In the genomic region with DNA sequence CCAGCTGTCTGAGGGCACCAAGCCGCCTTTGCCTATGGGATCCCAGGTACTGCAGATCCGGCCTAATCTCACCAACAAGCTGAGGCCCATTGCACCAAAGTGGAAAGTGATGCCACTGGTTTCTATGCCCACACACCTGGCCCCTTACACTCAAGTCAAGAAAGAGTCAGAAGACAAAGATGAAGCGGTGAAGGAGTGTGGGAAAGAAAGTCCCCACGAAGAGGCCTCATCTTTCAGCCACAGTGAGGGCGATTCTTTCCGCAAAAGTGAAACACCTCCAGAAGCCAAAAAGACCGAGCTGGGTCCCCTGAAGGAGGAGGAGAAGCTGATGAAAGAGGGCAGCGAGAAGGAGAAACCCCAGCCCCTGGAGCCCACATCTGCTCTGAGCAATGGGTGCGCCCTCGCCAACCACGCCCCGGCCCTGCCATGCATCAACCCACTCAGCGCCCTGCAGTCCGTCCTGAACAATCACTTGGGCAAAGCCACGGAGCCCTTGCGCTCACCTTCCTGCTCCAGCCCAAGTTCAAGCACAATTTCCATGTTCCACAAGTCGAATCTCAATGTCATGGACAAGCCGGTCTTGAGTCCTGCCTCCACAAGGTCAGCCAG, we compare ENCODE assay signal across 20 cellular contexts.
DNase-seq lines count a peak whose midpoint lies in the region; ATAC-seq, FAIRE-seq and TF ChIP-seq lines count a peak whose summit lies in the region.
"Had no signal": no experiment of that assay in that cellular context is flagged by ENCODE, and none has a peak within 500 bp of the region (broad histone marks: within the 10 kb centered on the region; RNA-seq: fewer than 3 reads in every experiment).

No MANE protein-coding gene starts in this region.

- no peak overlapping the region for H3K9ac ChIP-seq in H1 (replicated peaks in 1 of 4; ENCODE audit: extremely low read depth in 1 of 4, low read depth in 3 of 4, low read length in 3 of 4)
- H3K9ac ChIP-seq: BLaER1 had no signal

- no peak for TF ChIP-seq EP300 in H1 (IDR thresholded peaks at IDR 0.05; ENCODE audit: borderline replicate concordance in 1 of 2, low read depth in 2 of 2, low read length in 2 of 2)

- H4K20me1 ChIP-seq in H1 (replicated peaks in 1 of 2; ENCODE audit: control insufficient read depth in 1 of 2, insufficient read depth in 2 of 2, low read length in 2 of 2): no peaks in the 10 kb centered on the region
- H4K20me1 ChIP-seq: BLaER1 had no signal

- TF ChIP-seq POLR2A in H1 (IDR thresholded peaks at IDR 0.05; ENCODE audit: control extremely low read depth in 1 of 2, low read depth in 2 of 2, low read length in 2 of 2): no peak

- no peak overlapping the region for H2BK120ac ChIP-seq in H1 (replicated peaks; ENCODE audit: low read depth, low read length)

- no peaks in the 10 kb centered on the region for H3K27me3 Mint-ChIP-seq in activated CD4-positive, alpha-beta T cell treated with anti-CD3 and anti-CD28 coated beads, Interleukin-2, amount 10 ng/mL, durations not matched to agents 24 days and 14 days
- peaks cover 2% of the 10 kb centered on the region for H3K27me3 Mint-ChIP-seq in activated naive CD8-positive, alpha-beta T cell treated with anti-CD3 and anti-CD28 coated beads, Interleukin-2, amount 50 U/mL, for 24 hours
- H3K27me3 Mint-ChIP-seq in activated naive CD8-positive, alpha-beta T cell treated with anti-CD3 and anti-CD28 coated beads for 36 hours: no peaks in the 10 kb centered on the region
- no peaks in the 10 kb centered on the region for H3K27me3 Mint-ChIP-seq in chondrocyte (ENCODE audit: low read depth)

- H4K91ac ChIP-seq in H1 (replicated peaks; ENCODE audit: insufficient read length, low read length): no peak overlapping the region

- intact Hi-C loops in activated CD4-positive, alpha-beta T cell treated with anti-CD3 and anti-CD28 coated beads, Interleukin-2, amount 10 ng/mL, durations not matched to agents 24 days and 14 days (cut with micrococcal nuclease): no loop called here

- no peak overlapping the region for H3K4me3 Mint-ChIP-seq in activated CD4-positive, alpha-beta T cell treated with anti-CD3 and anti-CD28 coated beads, Interleukin-2, amount 10 ng/mL, durations not matched to agents 24 days and 14 days
- no peak overlapping the region for H3K4me3 Mint-ChIP-seq in activated naive CD8-positive, alpha-beta T cell treated with anti-CD3 and anti-CD28 coated beads, Interleukin-2, amount 50 U/mL, for 24 hours
- no peak overlapping the region for H3K4me3 Mint-ChIP-seq in activated naive CD8-positive, alpha-beta T cell treated with anti-CD3 and anti-CD28 coated beads for 36 hours
- H3K4me3 Mint-ChIP-seq in stimulated activated effector memory CD8-positive, alpha-beta T cell treated with anti-CD3 and anti-CD28 coated beads, Interleukin-12 subunit alpha, Interleukin-12 subunit beta, amount 100 ng/mL, for 72 hours: no peak overlapping the region
- no peak overlapping the region for H3K4me3 Mint-ChIP-seq in chondrocyte (ENCODE audit: unreplicated experiment)
- H3K4me3 Mint-ChIP-seq: HFFc6 had no signal

- POLR2A ChIA-PET in H1 (lab: Charles Lee; ENCODE audit: partially characterized antibody): no interaction called here

- in situ Hi-C loops in GM13976 (cut with MboI; ENCODE audit: low sequenced_read_pairs, unreplicated experiment): no loop called here

- no peak overlapping the region for H3K27ac Mint-ChIP-seq in activated CD4-positive, alpha-beta T cell treated with anti-CD3 and anti-CD28 coated beads, Interleukin-2, amount 10 ng/mL, durations not matched to agents 24 days and 14 days
- no peak overlapping the region for H3K27ac Mint-ChIP-seq in activated naive CD8-positive, alpha-beta T cell treated with anti-CD3 and anti-CD28 coated beads, Interleukin-2, amount 50 U/mL, for 24 hours
- no peak overlapping the region for H3K27ac Mint-ChIP-seq in activated naive CD8-positive, alpha-beta T cell treated with anti-CD3 and anti-CD28 coated beads for 36 hours
- H3K27ac Mint-ChIP-seq in stimulated activated effector memory CD8-positive, alpha-beta T cell treated with anti-CD3 and anti-CD28 coated beads, Interleukin-12 subunit alpha, Interleukin-12 subunit beta, amount 100 ng/mL, for 72 hours: no peak overlapping the region
- H3K27ac Mint-ChIP-seq in chondrocyte (ENCODE audit: unreplicated experiment): no peak overlapping the region
- H3K27ac Mint-ChIP-seq: CD8-positive, alpha-beta memory T cell; HFFc6 had no signal

- no peak for TF ChIP-seq RAD21 in H1 (IDR thresholded peaks at IDR 0.05 in 1 of 2, conservative IDR thresholded peaks at IDR 0.05 in 1 of 2; ENCODE audit: low read depth in 2 of 2, low read length in 2 of 2)

- no peaks in the 10 kb centered on the region for H3K79me2 ChIP-seq in H1 (ENCODE audit: control insufficient read depth in 1 of 2, insufficient read depth in 2 of 2, low read length in 2 of 2)

- ATAC-seq in activated naive CD8-positive, alpha-beta T cell treated with anti-CD3 and anti-CD28 coated beads, Interleukin-2, amount 50 U/mL, for 24 hours: peak; percentile 63
- ATAC-seq in stimulated activated effector memory CD8-positive, alpha-beta T cell treated with anti-CD3 and anti-CD28 coated beads, Interleukin-12 subunit alpha, Interleukin-12 subunit beta, amount 100 ng/mL, for 72 hours: peak; percentile 46
- ATAC-seq: HepG2 had no signal

- H4K8ac ChIP-seq in H1 (ENCODE audit: extremely low read depth, insufficient read depth, low read length): peak overlapping the region; percentile 20; the same call in 1 of the 2 replicates

- no peak overlapping the region for H2BK12ac ChIP-seq in H1 (ENCODE audit: low read depth, low read length)

- no peaks in the 10 kb centered on the region for H3K27me3 ChIP-seq in H1 (replicated peaks in 1 of 4; ENCODE audit: control insufficient read depth in 3 of 4, extremely low read depth in 1 of 4, insufficient read depth in 3 of 4, low read length in 3 of 4)
- H3K27me3 ChIP-seq: BLaER1 had no signal

- no peak overlapping the region for H2BK5ac ChIP-seq in H1 (ENCODE audit: low read depth, low read length)

- H3K27ac ChIP-seq in H1 (ENCODE audit: low read depth, low read length): no peak overlapping the region
- H3K27ac ChIP-seq: BLaER1 had no signal

- peaks cover 2% of the 10 kb centered on the region for H3K4me1 Mint-ChIP-seq in activated CD4-positive, alpha-beta T cell treated with anti-CD3 and anti-CD28 coated beads, Interleukin-2, amount 10 ng/mL, durations not matched to agents 24 days and 14 days
- H3K4me1 Mint-ChIP-seq in activated naive CD8-positive, alpha-beta T cell treated with anti-CD3 and anti-CD28 coated beads, Interleukin-2, amount 50 U/mL, for 24 hours: no peaks in the 10 kb centered on the region
- H3K4me1 Mint-ChIP-seq in activated naive CD8-positive, alpha-beta T cell treated with anti-CD3 and anti-CD28 coated beads for 36 hours: no peaks in the 10 kb centered on the region
- H3K4me1 Mint-ChIP-seq in stimulated activated effector memory CD8-positive, alpha-beta T cell treated with anti-CD3 and anti-CD28 coated beads, Interleukin-12 subunit alpha, Interleukin-12 subunit beta, amount 100 ng/mL, for 72 hours: no peaks in the 10 kb centered on the region
- no peaks in the 10 kb centered on the region for H3K4me1 Mint-ChIP-seq in chondrocyte (ENCODE audit: low read depth)
- H3K4me1 Mint-ChIP-seq: CD8-positive, alpha-beta memory T cell had no signal

- no peak overlapping the region for H3K56ac ChIP-seq in H1 (replicated peaks; ENCODE audit: insufficient read length, low read depth, low read length)

- H3K36me3 Mint-ChIP-seq in activated CD4-positive, alpha-beta T cell treated with anti-CD3 and anti-CD28 coated beads, Interleukin-2, amount 10 ng/mL, durations not matched to agents 24 days and 14 days (ENCODE audit: low read depth): peaks cover 24% of the 10 kb centered on the region
- H3K36me3 Mint-ChIP-seq in activated naive CD8-positive, alpha-beta T cell treated with anti-CD3 and anti-CD28 coated beads, Interleukin-2, amount 50 U/mL, for 24 hours (ENCODE audit: low read depth): peaks cover 3% of the 10 kb centered on the region
- H3K36me3 Mint-ChIP-seq in activated naive CD8-positive, alpha-beta T cell treated with anti-CD3 and anti-CD28 coated beads for 36 hours: no peaks in the 10 kb centered on the region
- H3K36me3 Mint-ChIP-seq in stimulated activated effector memory CD8-positive, alpha-beta T cell treated with anti-CD3 and anti-CD28 coated beads, Interleukin-12 subunit alpha, Interleukin-12 subunit beta, amount 100 ng/mL, for 72 hours: no peaks in the 10 kb centered on the region
- peaks cover 2% of the 10 kb centered on the region for H3K36me3 Mint-ChIP-seq in chondrocyte (ENCODE audit: low read depth)
- H3K36me3 Mint-ChIP-seq: CD8-positive, alpha-beta memory T cell had no signal

- no peaks in the 10 kb centered on the region for H3K79me1 ChIP-seq in H1 (ENCODE audit: low read depth, low read length)

- CTCF ChIA-PET in H1 (lab: Charles Lee; ENCODE audit: partially characterized antibody): no interaction called here

- H2AK5ac ChIP-seq in H1 (ENCODE audit: low read depth, low read length): no peak overlapping the region

- H3K9me3 ChIP-seq in H1 (ENCODE audit: insufficient read depth in 2 of 2, low read depth in 1 of 2, low read length in 1 of 2): peaks cover 0 to 4% of the 10 kb centered on the region in 2 experiments; a peak in 1 of 4 replicates
- H3K9me3 ChIP-seq: BLaER1 had no signal

- no peak overlapping the region for H3K4ac ChIP-seq in H1 (replicated peaks; ENCODE audit: insufficient read length, low read depth, low read length)

- WGBS in H1 (ENCODE audit: extremely low coverage in 1 of 2, insufficient coverage in 1 of 2, insufficient read length in 1 of 2, insufficient replicate concordance in 2 of 2, low coverage in 1 of 2, low lambda C conversion rate in 2 of 2, missing lambda C conversion rate in 1 of 2), 2 experiments: 93% methylated on average over 17 of the region's 18 CpGs; no CpG with 5 or more reads in 1 of the 2 experiments

- no peak overlapping the region for H3K4me3 ChIP-seq in H1 (ENCODE audit: extremely low read depth in 1 of 4, insufficient read depth in 2 of 4, low read depth in 3 of 4, low read length in 4 of 4)
- H3K4me3 ChIP-seq: BLaER1 had no signal

- no peak for FAIRE-seq in H1 (lab: Jason Lieb, UNC)
- FAIRE-seq: D721Med, H54, HepG2 had no signal

- peak; percentile 29 to 48 for DNase-seq in activated CD4-positive, alpha-beta T cell treated with anti-CD3 and anti-CD28 coated beads, Interleukin-2, amount 50 U/mL, for 48 hours
- no peak for DNase-seq in activated CD4-positive, alpha-beta T cell treated with anti-CD3 and anti-CD28 coated beads, Interleukin-2, amount 10 ng/mL, durations not matched to agents 24 days and 14 days
- no peak for DNase-seq in activated naive CD8-positive, alpha-beta T cell treated with anti-CD3 and anti-CD28 coated beads, Interleukin-2, amount 50 U/mL, for 24 hours
- DNase-seq in activated naive CD8-positive, alpha-beta T cell treated with anti-CD3 and anti-CD28 coated beads for 36 hours: no peak
- DNase-seq in H1 (ENCODE audit: low read depth in 1 of 2, low spot score in 2 of 2): no peak
- DNase-seq in stimulated activated effector memory CD8-positive, alpha-beta T cell treated with anti-CD3 and anti-CD28 coated beads, Interleukin-12 subunit alpha, Interleukin-12 subunit beta, amount 100 ng/mL, for 72 hours (ENCODE audit: low spot score in 2 of 2): no peak
- no peak for DNase-seq in chondrocyte (ENCODE audit: low spot score)
- no peak for DNase-seq in GM13976 (ENCODE audit: low spot score)
- DNase-seq: CD8-positive, alpha-beta memory T cell; DMS79; HFFc6; KG1; NCI-H1048; NCI-H1436 treated with DMSO at 0.1 percent for 48 hours; NCI-H2029 treated with DMSO at 0.1 percent for 48 hours; NCI-H510A treated with DMSO at 0.1 percent for 48 hours had no signal

- no peaks in the 10 kb centered on the region for H3K23me2 ChIP-seq in H1 (ENCODE audit: low read depth, low read length)

- no peaks in the 10 kb centered on the region for H3K36me3 ChIP-seq in H1 (ENCODE audit: control insufficient read depth in 2 of 4, insufficient read depth in 4 of 4, low read length in 3 of 4)
- H3K36me3 ChIP-seq: BLaER1 had no signal

- no peak overlapping the region for H3K4me2 ChIP-seq in H1 (ENCODE audit: insufficient read depth in 1 of 2, low read depth in 2 of 2, low read length in 2 of 2)
- H3K4me2 ChIP-seq: BLaER1 had no signal

- H3K18ac ChIP-seq in H1 (ENCODE audit: extremely low read depth, low read length): no peak overlapping the region

- H3K4me1 ChIP-seq in H1 (replicated peaks in 1 of 4; ENCODE audit: control insufficient read depth in 3 of 4, insufficient read depth in 4 of 4, low read length in 3 of 4): no peaks in the 10 kb centered on the region
- H3K4me1 ChIP-seq: BLaER1 had no signal

- TF ChIP-seq CTCF in H1 (IDR thresholded peaks at IDR 0.05; ENCODE audit: control extremely low read depth in 1 of 3, insufficient read depth in 1 of 3, low read depth in 1 of 3, low read length in 3 of 3) (no peak), chondrocyte (IDR thresholded peaks at IDR 0.05) (no peak), GM13976 (IDR thresholded peaks at IDR 0.05; ENCODE audit: borderline replicate concordance, control extremely low read depth, extremely low read depth, insufficient read depth, missing control alignments) (no peak)

- H2AFZ ChIP-seq in H1 (ENCODE audit: low read length): no peak overlapping the region

- no peak overlapping the region for H3K23ac ChIP-seq in H1 (ENCODE audit: insufficient read length)

- no peak overlapping the region; the same call in 1 of the 2 replicates for H2BK15ac ChIP-seq in H1 (ENCODE audit: low read length)

- H2BK20ac ChIP-seq in H1 (ENCODE audit: low read length): no peak overlapping the region

- H3K14ac ChIP-seq in H1 (ENCODE audit: insufficient read length): no peak overlapping the region

- H3K9me3 Mint-ChIP-seq in activated CD4-positive, alpha-beta T cell treated with anti-CD3 and anti-CD28 coated beads, Interleukin-2, amount 10 ng/mL, durations not matched to agents 24 days and 14 days: no peaks in the 10 kb centered on the region
- H3K9me3 Mint-ChIP-seq in activated naive CD8-positive, alpha-beta T cell treated with anti-CD3 and anti-CD28 coated beads, Interleukin-2, amount 50 U/mL, for 24 hours: no peaks in the 10 kb centered on the region
- H3K9me3 Mint-ChIP-seq in activated naive CD8-positive, alpha-beta T cell treated with anti-CD3 and anti-CD28 coated beads for 36 hours: no peaks in the 10 kb centered on the region
- H3K9me3 Mint-ChIP-seq in stimulated activated effector memory CD8-positive, alpha-beta T cell treated with anti-CD3 and anti-CD28 coated beads, Interleukin-12 subunit alpha, Interleukin-12 subunit beta, amount 100 ng/mL, for 72 hours: no peaks in the 10 kb centered on the region
- H3K9me3 Mint-ChIP-seq in chondrocyte (ENCODE audit: low read depth): peaks cover 11% of the 10 kb centered on the region
- H3K9me3 Mint-ChIP-seq: CD8-positive, alpha-beta memory T cell had no signal

- no peak overlapping the region for H4K5ac ChIP-seq in H1 (ENCODE audit: insufficient read length, low read depth, low read length)

Comparison
In these comparisons a context has a peak if more than half of its experiments do, and no peak if none do; other contexts are left out.
1. DNase-seq: peak in activated CD4-positive, alpha-beta T cell treated with anti-CD3 and anti-CD28 coated beads, Interleukin-2, amount 50 U/mL, for 48 hours (2 of 2); none in activated CD4-positive, alpha-beta T cell treated with anti-CD3 and anti-CD28 coated beads, Interleukin-2, amount 10 ng/mL, durations not matched to agents 24 days and 14 days (single experiment), activated naive CD8-positive, alpha-beta T cell treated with anti-CD3 and anti-CD28 coated beads, Interleukin-2, amount 50 U/mL, for 24 hours (single experiment), activated naive CD8-positive, alpha-beta T cell treated with anti-CD3 and anti-CD28 coated beads for 36 hours (single experiment), H1 (0 of 2), stimulated activated effector memory CD8-positive, alpha-beta T cell treated with anti-CD3 and anti-CD28 coated beads, Interleukin-12 subunit alpha, Interleukin-12 subunit beta, amount 100 ng/mL, for 72 hours (0 of 2), chondrocyte (single experiment) and GM13976 (single experiment).